Comparison of ENCODE assay signal across 23 cellular contexts in genomic region chr14:63781686-63782085, GRCh38.
"Had no signal": no experiment of that assay in that cellular context is flagged by ENCODE, and none has a peak within 500 bp of the region (broad histone marks: within the 10 kb centered on the region; RNA-seq: fewer than 3 reads in every experiment).

No MANE protein-coding gene starts in this region.

- H3K9me3 ChIP-seq: heart right ventricle, lower lobe of right lung, thoracic aorta had no signal

- H3K4me3 Mint-ChIP-seq: activated CD4-positive, alpha-beta memory T cell treated with anti-CD3 and anti-CD28 coated beads, Interleukin-2, amount 10 ng/mL, durations not matched to agents 7 days and 5 days; activated CD8-positive, alpha-beta memory T cell treated with anti-CD3 and anti-CD28 coated beads, Interleukin-2, amount 10 ng/mL, durations not matched to agents 7 days and 5 days; activated naive CD4-positive, alpha-beta T cell treated with anti-CD3 and anti-CD28 coated beads, Interleukin-2, amount 10 ng/mL, durations not matched to agents 7 days and 5 days; dendritic cell treated with granulocyte-macrophage colony-stimulating factor and Interleukin-4, amounts not matched to agents 40 ng/mL and 50 ng/mL, for 4 days; naive thymus-derived CD4-positive, alpha-beta T cell; neural progenitor cell; type B pancreatic cell had no signal

- H3K27ac Mint-ChIP-seq: activated CD4-positive, alpha-beta memory T cell treated with anti-CD3 and anti-CD28 coated beads, Interleukin-2, amount 10 ng/mL, durations not matched to agents 7 days and 5 days; activated CD8-positive, alpha-beta memory T cell treated with anti-CD3 and anti-CD28 coated beads, Interleukin-2, amount 10 ng/mL, durations not matched to agents 7 days and 5 days; activated naive CD4-positive, alpha-beta T cell treated with anti-CD3 and anti-CD28 coated beads, Interleukin-2, amount 10 ng/mL, durations not matched to agents 7 days and 5 days; dendritic cell treated with granulocyte-macrophage colony-stimulating factor and Interleukin-4, amounts not matched to agents 40 ng/mL and 50 ng/mL, for 4 days; naive thymus-derived CD4-positive, alpha-beta T cell; neural progenitor cell; type B pancreatic cell had no signal

- ATAC-seq: activated CD8-positive, alpha-beta memory T cell treated with anti-CD3 and anti-CD28 coated beads, Interleukin-2, amount 10 ng/mL, durations not matched to agents 7 days and 5 days; heart right ventricle; left lobe of liver; lower lobe of right lung; naive thymus-derived CD4-positive, alpha-beta T cell had no signal

- H3K27me3 Mint-ChIP-seq: dendritic cell treated with granulocyte-macrophage colony-stimulating factor and Interleukin-4, amounts not matched to agents 40 ng/mL and 50 ng/mL, for 4 days; type B pancreatic cell had no signal

- H3K4me3 ChIP-seq: heart right ventricle, lower lobe of right lung, neural progenitor cell, thoracic aorta had no signal

- H3K4me1 ChIP-seq: heart right ventricle, lower lobe of right lung, neural progenitor cell had no signal

- H3K36me3 Mint-ChIP-seq: activated CD8-positive, alpha-beta memory T cell treated with anti-CD3 and anti-CD28 coated beads, Interleukin-2, amount 10 ng/mL, durations not matched to agents 7 days and 5 days; activated naive CD4-positive, alpha-beta T cell treated with anti-CD3 and anti-CD28 coated beads, Interleukin-2, amount 10 ng/mL, durations not matched to agents 7 days and 5 days; naive thymus-derived CD4-positive, alpha-beta T cell; neural progenitor cell; type B pancreatic cell had no signal

- DNase-seq: activated CD4-positive, alpha-beta memory T cell treated with anti-CD3 and anti-CD28 coated beads, Interleukin-2, amount 10 ng/mL, durations not matched to agents 7 days and 5 days; activated CD4-positive, alpha-beta T cell treated with anti-CD3 and anti-CD28 coated beads for 4 hours; activated CD4-positive, CD25-positive, alpha-beta regulatory T cell; activated CD8-positive, alpha-beta memory T cell treated with anti-CD3 and anti-CD28 coated beads, Interleukin-2, amount 10 ng/mL, durations not matched to agents 7 days and 5 days; activated effector memory CD4-positive, alpha-beta T cell treated with anti-CD3 and anti-CD28 coated beads, Interleukin-2, amount 50 U/mL, for 16 hours; activated naive CD4-positive, alpha-beta T cell treated with anti-CD3 and anti-CD28 coated beads, Interleukin-2, amount 10 ng/mL, durations not matched to agents 7 days and 5 days; activated T-cell treated with anti-CD3 and anti-CD28 coated beads for 4 hours; amygdala; effector CD4-positive, alpha-beta T cell; heart right ventricle; lower lobe of right lung; naive thymus-derived CD4-positive, alpha-beta T cell; retina; stimulated activated CD4-positive, alpha-beta T cell treated with anti-CD3 and anti-CD28 coated beads, Interleukin-4, amount 100 ng/mL, for 24 hours; stimulated activated naive CD4-positive, alpha-beta T cell treated with Interleukin-2 at 50 U/mL for 16 hours; T1000 had no signal

- FAIRE-seq: endometrium, keratinocyte had no signal

- H3K27ac ChIP-seq: heart right ventricle, lower lobe of right lung, neural progenitor cell, thoracic aorta had no signal

- H3K4me2 ChIP-seq: neural progenitor cell had no signal

- H3K9me3 Mint-ChIP-seq: activated CD4-positive, alpha-beta memory T cell treated with anti-CD3 and anti-CD28 coated beads, Interleukin-2, amount 10 ng/mL, durations not matched to agents 7 days and 5 days; activated naive CD4-positive, alpha-beta T cell treated with anti-CD3 and anti-CD28 coated beads, Interleukin-2, amount 10 ng/mL, durations not matched to agents 7 days and 5 days; dendritic cell treated with granulocyte-macrophage colony-stimulating factor and Interleukin-4, amounts not matched to agents 40 ng/mL and 50 ng/mL, for 4 days; naive thymus-derived CD4-positive, alpha-beta T cell; neural progenitor cell; type B pancreatic cell had no signal

- H3K4me1 Mint-ChIP-seq: activated CD4-positive, alpha-beta memory T cell treated with anti-CD3 and anti-CD28 coated beads, Interleukin-2, amount 10 ng/mL, durations not matched to agents 7 days and 5 days; activated naive CD4-positive, alpha-beta T cell treated with anti-CD3 and anti-CD28 coated beads, Interleukin-2, amount 10 ng/mL, durations not matched to agents 7 days and 5 days; naive thymus-derived CD4-positive, alpha-beta T cell; neural progenitor cell had no signal
